15 cellular contexts compared by ENCODE assay signal in genomic region chr2:45883601-45884000, GRCh38.
DNase-seq lines count a peak whose midpoint lies in the region; TF ChIP-seq lines count a peak whose summit lies in the region.
"Had no signal": no experiment of that assay in that cellular context is flagged by ENCODE, and none has a peak within 500 bp of the region (broad histone marks: within the 10 kb centered on the region; RNA-seq: fewer than 3 reads in every experiment).

No MANE protein-coding gene starts in this region.

- no peaks in the 10 kb centered on the region for H4K20me1 ChIP-seq in neural progenitor cell (ENCODE audit: low read depth)

- intact Hi-C loops in CD14-positive monocyte (cut with micrococcal nuclease) (no loop called here), uterus (cut with DNase I; ENCODE audit: low total_unique reads) (no loop called here)

- no peak overlapping the region for H3K4me3 Mint-ChIP-seq in CD14-positive monocyte
- H3K4me3 Mint-ChIP-seq in neural progenitor cell, result no peak overlapping the region

- DNase-seq in CD14-positive monocyte (ENCODE audit: low spot score) (no peak), lung microvascular endothelial cell (ENCODE audit: low read depth in 2 of 2) (peak; percentile 55 to 56), uterus (no peak), NCI-H187 (lab: John Stamatoyannopoulos, UW) (no peak), NCI-H748 treated with DMSO at 0.1 percent for 48 hours (lab: John Stamatoyannopoulos, UW) (no peak), neural progenitor cell (ENCODE audit: low spot score) (no peak)
- DNase-seq: DND-41, KG1, NCI-H1417, NCI-H187 treated with DMSO at 0.1 percent for 48 hours, NCI-H226, PC-3, RPMI8226, SIG-M5 had no signal

- H2AFZ ChIP-seq in neural progenitor cell (replicated peaks), result no peak overlapping the region

- H3K27me3 ChIP-seq in uterus (no peaks in the 10 kb centered on the region), neural progenitor cell (no peaks in the 10 kb centered on the region)

- H3F3A ChIP-seq in neural progenitor cell (ENCODE audit: low read depth), result no peaks in the 10 kb centered on the region

- H3K36me3 Mint-ChIP-seq in CD14-positive monocyte, result peaks cover 9 to 10% of the 10 kb centered on the region in 2 donors
- H3K36me3 Mint-ChIP-seq in neural progenitor cell, result peaks cover 4% of the 10 kb centered on the region

- no peak for TF ChIP-seq CTCF in CD14-positive monocyte (IDR thresholded peaks at IDR 0.05)
- no peak for TF ChIP-seq CTCF in uterus (IDR thresholded peaks at IDR 0.05)
- no peak for TF ChIP-seq CTCF in neural progenitor cell (IDR thresholded peaks at IDR 0.05)

- no peaks in the 10 kb centered on the region for H3K79me2 ChIP-seq in neural progenitor cell (ENCODE audit: low read depth)

- H3K4me1 ChIP-seq in uterus (peaks cover 5 to 33% of the 10 kb centered on the region in 2 donors), neural progenitor cell (no peaks in the 10 kb centered on the region)

- H3K36me3 ChIP-seq in uterus (no peaks in the 10 kb centered on the region), neural progenitor cell (no peaks in the 10 kb centered on the region)

- H3K9me3 ChIP-seq in uterus (no peaks in the 10 kb centered on the region), neural progenitor cell (ENCODE audit: low read depth) (no peaks in the 10 kb centered on the region)

- no peak overlapping the region for H3K9ac ChIP-seq in neural progenitor cell

- H3K4me1 Mint-ChIP-seq in CD14-positive monocyte, result peaks cover 50% of the 10 kb centered on the region
- H3K4me1 Mint-ChIP-seq in neural progenitor cell, result peaks cover 10% of the 10 kb centered on the region

- H3K27ac ChIP-seq in angular gyrus (ENCODE audit: low read depth, low read length), result peak overlapping the region; percentile 2
- H3K27ac ChIP-seq in uterus, result peak overlapping the region; percentile 77 to 79
- no peak overlapping the region for H3K27ac ChIP-seq in neural progenitor cell

- H3K4me3 ChIP-seq in uterus (no peak overlapping the region), neural progenitor cell (no peak overlapping the region)

- H3K4me2 ChIP-seq in neural progenitor cell, result no peak overlapping the region

- H3K27ac Mint-ChIP-seq in CD14-positive monocyte (peak overlapping the region in 4 of 7 donors; percentile 37 to 88 (median 63)), neural progenitor cell (no peak overlapping the region)

- H3K27me3 Mint-ChIP-seq in CD14-positive monocyte (ENCODE audit: low read depth in 3 of 3) (no peaks in the 10 kb centered on the region), neural progenitor cell (ENCODE audit: insufficient read depth, low read depth) (peaks cover 2% of the 10 kb centered on the region)

- no peak for TF ChIP-seq POLR2A in uterus (IDR thresholded peaks at IDR 0.05)

- peaks cover 0 to 2% (median 0%) of the 10 kb centered on the region in 7 donors for H3K9me3 Mint-ChIP-seq in CD14-positive monocyte
- peaks cover 10% of the 10 kb centered on the region for H3K9me3 Mint-ChIP-seq in neural progenitor cell

Comparison
In these comparisons a context has a peak if more than half of its experiments do, and no peak if none do; other contexts are left out.
1. DNase-seq: peak in lung microvascular endothelial cell (2 of 2); none in CD14-positive monocyte (single experiment), uterus (0 of 2), NCI-H187 (0 of 2), NCI-H748 treated with DMSO at 0.1 percent for 48 hours (single experiment) and neural progenitor cell (single experiment).